1 cellular context compared by ENCODE assay signal in the genomic region with DNA sequence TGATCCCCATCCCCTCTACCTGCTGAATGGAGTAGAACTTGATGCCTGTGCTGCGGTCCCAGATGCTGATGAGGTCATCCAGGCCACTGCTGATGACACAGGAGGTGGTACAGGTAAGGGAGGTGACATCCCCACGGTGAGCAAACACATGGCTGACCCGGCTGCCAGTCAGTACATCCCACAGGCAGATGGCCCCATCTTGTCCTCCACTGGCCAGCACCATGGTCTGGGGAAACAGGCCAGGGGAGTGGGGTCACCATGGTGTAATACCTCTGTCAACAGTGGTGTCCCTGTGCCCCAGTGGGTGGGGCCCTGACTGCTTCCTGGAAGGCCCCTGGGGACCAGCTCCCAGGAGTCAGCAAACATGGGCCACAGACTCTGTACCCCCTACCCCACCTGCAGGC.
TF ChIP-seq lines count a peak whose summit lies in the region.

No MANE protein-coding gene starts in this region.

TF ChIP-seq in IMR-90, 13 proteins besides CTCF, POLR2A, EP300 and RAD21 (continued from another document):
- TF ChIP-seq NFE2L2 (IDR thresholded peaks at IDR 0.05; ENCODE audit: low read depth, low read length) (no peak), MXI1 (IDR thresholded peaks at IDR 0.05; ENCODE audit: borderline replicate concordance, low read depth, low read length) (no peak), SMC3 (IDR thresholded peaks at IDR 0.05; ENCODE audit: low read depth, low read length) (no peak)
- TF ChIP-seq, protein P1, sequence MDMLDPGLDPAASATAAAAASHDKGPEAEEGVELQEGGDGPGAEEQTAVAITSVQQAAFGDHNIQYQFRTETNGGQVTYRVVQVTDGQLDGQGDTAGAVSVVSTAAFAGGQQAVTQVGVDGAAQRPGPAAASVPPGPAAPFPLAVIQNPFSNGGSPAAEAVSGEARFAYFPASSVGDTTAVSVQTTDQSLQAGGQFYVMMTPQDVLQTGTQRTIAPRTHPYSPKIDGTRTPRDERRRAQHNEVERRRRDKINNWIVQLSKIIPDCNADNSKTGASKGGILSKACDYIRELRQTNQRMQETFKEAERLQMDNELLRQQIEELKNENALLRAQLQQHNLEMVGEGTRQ (IDR thresholded peaks at IDR 0.05; ENCODE audit: low read depth, low read length), result no peak
